17 cellular contexts compared by ENCODE assay signal in the genomic region with DNA sequence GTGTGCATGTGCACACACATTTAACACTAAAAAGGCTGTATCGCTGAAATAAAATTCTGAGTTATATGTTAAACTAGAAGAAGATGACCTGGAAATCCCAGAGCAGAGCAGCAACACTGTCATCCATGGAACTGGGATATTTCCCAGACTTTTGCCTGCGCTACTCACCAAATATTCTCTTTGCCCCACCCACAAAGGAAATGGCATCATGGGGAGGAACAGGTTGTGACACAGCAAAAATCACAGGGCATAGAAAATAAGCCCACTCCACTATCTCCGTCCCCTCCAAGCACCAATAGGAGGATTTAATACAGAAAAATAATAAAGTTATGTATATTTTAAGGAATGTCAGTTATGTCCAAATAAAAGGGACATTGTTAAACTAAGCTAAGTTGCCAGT.
DNase-seq lines count a peak whose midpoint lies in the region; ATAC-seq and TF ChIP-seq lines count a peak whose summit lies in the region.
"Had no signal": no experiment of that assay in that cellular context is flagged by ENCODE, and none has a peak within 500 bp of the region (broad histone marks: within the 10 kb centered on the region; RNA-seq: fewer than 3 reads in every experiment).

No MANE protein-coding gene starts in this region.

- TF ChIP-seq CTCF in chondrocyte (IDR thresholded peaks at IDR 0.05) (no peak), natural killer cell (IDR thresholded peaks at IDR 0.05) (no peak)

- H4K8ac ChIP-seq in mesenchymal stem cell (ENCODE audit: low read length) = no peak overlapping the region

- H3K9ac ChIP-seq in mesenchymal stem cell (ENCODE audit: low read length) = no peak overlapping the region

- no peak overlapping the region for H3K23ac ChIP-seq in mesenchymal stem cell (ENCODE audit: low read length in 2 of 2)

- H3K36me3 Mint-ChIP-seq in chondrocyte (ENCODE audit: low read depth) (peaks cover 58% of the 10 kb centered on the region), natural killer cell (no peaks in the 10 kb centered on the region)
- H3K36me3 Mint-ChIP-seq: CD14-positive monocyte; CD8-positive, alpha-beta T cell had no signal

- H3K9me3 Mint-ChIP-seq in chondrocyte (ENCODE audit: low read depth) (no peaks in the 10 kb centered on the region), natural killer cell (peaks cover 4% of the 10 kb centered on the region in 2 donors)
- H3K9me3 Mint-ChIP-seq: CD8-positive, alpha-beta T cell; GM23338 had no signal

- peaks cover 86% of the 10 kb centered on the region for H3K4me1 Mint-ChIP-seq in chondrocyte (ENCODE audit: low read depth)
- H3K4me1 Mint-ChIP-seq in natural killer cell = no peaks in the 10 kb centered on the region
- H3K4me1 Mint-ChIP-seq: CD14-positive monocyte had no signal

- H3K27me3 ChIP-seq in mesenchymal stem cell (ENCODE audit: control insufficient read depth in 1 of 2, insufficient read depth in 1 of 2, low read length in 2 of 2) = no peaks in the 10 kb centered on the region

- no peak overlapping the region for H3K18ac ChIP-seq in mesenchymal stem cell (ENCODE audit: low read depth in 1 of 2, low read length in 2 of 2)

- H2BK5ac ChIP-seq in mesenchymal stem cell (ENCODE audit: low read depth, low read length, poor library complexity, severe bottlenecking) = no peak overlapping the region

- H2BK15ac ChIP-seq in mesenchymal stem cell (ENCODE audit: low read depth, poor library complexity, severe bottlenecking) = no peak overlapping the region

- H3K4ac ChIP-seq in mesenchymal stem cell (ENCODE audit: low read depth in 1 of 2, low read length in 2 of 2) = no peak overlapping the region

- H2BK120ac ChIP-seq in mesenchymal stem cell (ENCODE audit: low read depth, low read length) = no peak overlapping the region

- no peaks in the 10 kb centered on the region for H3K9me3 ChIP-seq in mesenchymal stem cell (ENCODE audit: control insufficient read depth, low read length)
- H3K9me3 ChIP-seq: A549 had no signal

- H3K14ac ChIP-seq in mesenchymal stem cell (ENCODE audit: low read length in 2 of 2) = no peak overlapping the region

- H3K27ac ChIP-seq in mesenchymal stem cell (ENCODE audit: low read length, poor library complexity, severe bottlenecking) = peak overlapping the region; percentile 2
- H3K27ac ChIP-seq: A549, HL-60 had no signal

- intact Hi-C loops in natural killer cell (cut with micrococcal nuclease) = no loop called here

- peaks cover 0 to 9% of the 10 kb centered on the region in 2 experiments for H3K36me3 ChIP-seq in mesenchymal stem cell (ENCODE audit: control insufficient read depth in 1 of 2, insufficient read depth in 2 of 2, low read depth in 1 of 2, low read length in 2 of 2)

- no peak overlapping the region for H2AK5ac ChIP-seq in mesenchymal stem cell (ENCODE audit: low read length, severe bottlenecking)

- H3K27me3 Mint-ChIP-seq in chondrocyte (ENCODE audit: low read depth) (no peaks in the 10 kb centered on the region), natural killer cell (ENCODE audit: low read depth in 2 of 2) (peaks cover 0 to 3% of the 10 kb centered on the region in 2 donors)

- H2BK12ac ChIP-seq in mesenchymal stem cell (ENCODE audit: low read length in 2 of 2) = no peak overlapping the region

- H3K4me2 ChIP-seq in mesenchymal stem cell (ENCODE audit: low read length, poor library complexity, severe bottlenecking) = no peak overlapping the region
- H3K4me2 ChIP-seq: A549, GM23338 had no signal

- peaks cover 8% of the 10 kb centered on the region for H3K79me1 ChIP-seq in mesenchymal stem cell (replicated peaks; ENCODE audit: low read length, poor library complexity, severe bottlenecking)

- DNase-seq in NCI-H226 = peak; percentile 63
- DNase-seq in chondrocyte (ENCODE audit: low spot score) = no peak
- DNase-seq in mesenchymal stem cell = no peak
- DNase-seq in cerebellum (ENCODE audit: low spot score) = no peak
- no peak for DNase-seq in DMS53 treated with DMSO at 0.1 percent for 48 hours (lab: John Stamatoyannopoulos, UW; ENCODE audit: unreplicated experiment)
- no peak for DNase-seq in NCI-H82 treated with DMSO at 0.1 percent for 48 hours (lab: John Stamatoyannopoulos, UW; ENCODE audit: unreplicated experiment)
- no peak for DNase-seq in natural killer cell
- DNase-seq: CD8-positive, alpha-beta T cell; COR-L47; DMS153; DND-41; GDM1; H7 had no signal

- WGBS in mesenchymal stem cell = 100% methylated on average over 2 of the region's 3 CpGs

- peaks cover 5% of the 10 kb centered on the region for H3K4me1 ChIP-seq in mesenchymal stem cell (ENCODE audit: control insufficient read depth, insufficient read depth, low read depth, low read length)
- H3K4me1 ChIP-seq: A549 had no signal

- H4K91ac ChIP-seq in mesenchymal stem cell (ENCODE audit: low read length) = no peak overlapping the region

- no peak overlapping the region for H2AFZ ChIP-seq in mesenchymal stem cell (ENCODE audit: low read depth, low read length)
- H2AFZ ChIP-seq: GM23338 had no signal

- H3K27ac Mint-ChIP-seq in chondrocyte (ENCODE audit: unreplicated experiment) (peak overlapping the region; percentile 89), natural killer cell (no peak overlapping the region)
- H3K27ac Mint-ChIP-seq: CD14-positive monocyte; CD8-positive, alpha-beta T cell; GM23338 had no signal

- no peak overlapping the region for H3K4me3 ChIP-seq in mesenchymal stem cell (ENCODE audit: insufficient read depth in 1 of 2, low read depth in 1 of 2, low read length in 2 of 2)
- H3K4me3 ChIP-seq: A549, GM23338 had no signal

- no peak for ATAC-seq in natural killer cell
- ATAC-seq: A549; CD8-positive, alpha-beta T cell; GM23338 had no signal

- H3K4me3 Mint-ChIP-seq in chondrocyte (ENCODE audit: unreplicated experiment) (no peak overlapping the region), natural killer cell (no peak overlapping the region)
- H3K4me3 Mint-ChIP-seq: CD14-positive monocyte; CD8-positive, alpha-beta T cell; GM23338 had no signal
